Comparison of ENCODE assay signal across 8 cellular contexts in the genomic region with DNA sequence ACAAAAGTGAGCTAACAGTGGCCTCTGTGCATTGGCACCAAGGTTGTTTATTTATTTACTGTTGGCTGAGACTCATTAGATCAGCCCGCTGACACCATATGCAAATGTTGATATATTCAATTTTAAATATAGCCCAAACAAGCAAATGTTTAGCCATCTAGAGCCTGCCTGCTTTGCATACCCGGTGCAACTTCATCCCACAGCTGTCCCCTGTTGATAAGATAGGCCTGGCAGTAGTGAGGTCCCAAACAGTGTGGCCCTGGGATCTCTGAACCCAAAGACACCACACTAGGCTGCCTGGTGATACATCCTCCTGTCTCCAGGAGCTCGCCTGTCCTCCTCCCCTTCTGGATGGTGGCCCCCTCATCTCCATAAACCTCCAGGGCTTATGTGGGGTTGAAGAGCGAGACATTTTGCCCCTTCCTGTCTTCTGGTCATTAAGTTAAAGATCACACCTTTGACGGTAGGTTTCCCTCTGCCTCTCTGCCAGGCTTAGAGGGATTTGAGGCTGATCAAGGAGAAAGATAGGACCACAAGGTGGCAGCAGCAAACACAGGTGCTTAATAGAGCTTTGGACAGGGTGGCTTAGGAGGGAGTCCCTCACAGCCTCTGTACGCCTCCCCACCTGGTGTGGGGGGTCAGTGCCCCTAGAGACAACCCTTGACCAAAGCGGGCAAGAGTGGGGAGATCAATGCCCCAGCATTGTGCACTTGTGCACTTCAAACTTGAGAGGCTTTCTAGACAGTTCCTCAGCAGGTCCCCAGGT. TPM values are rescaled to one million over a fixed set of nuclear protein-coding genes. Genes with fewer than 3 reads are reported as not detected.
DNase-seq lines count a peak whose midpoint lies in the region; ATAC-seq lines count a peak whose summit lies in the region.

No MANE protein-coding gene starts in this region.

- DNase-seq in GM03348 (ENCODE audit: low spot score) (peak; percentile 19), NCI-H69 (lab: John Stamatoyannopoulos, UW) (peak; percentile 61), amniotic epithelial cell (ENCODE audit: low read depth) (peak; percentile 24), lung microvascular endothelial cell (ENCODE audit: low read depth in 2 of 2) (peak; percentile 43 to 66), NCI-H2171 treated with DMSO at 0.1 percent for 48 hours (lab: John Stamatoyannopoulos, UW) (no peak), ecto neural progenitor cell (ENCODE audit: low spot score) (no peak)

- ATAC-seq in GM21576 (IDR thresholded peaks at IDR 0.05; ENCODE audit: unreplicated experiment) = peak; percentile 50
- ATAC-seq in HG02884 (IDR thresholded peaks at IDR 0.05; ENCODE audit: unreplicated experiment) = no peak

RNA-seq across cellular contexts. Expression of gene MYO5B, which starts 23.7 kb away (rescaled TPM):
- under 0.01 and 0.87 TPM in 2 replicates for total RNA-seq in lung microvascular endothelial cell

RNA-seq across cellular contexts. Expression of gene CFAP53, which starts 47.7 kb away (rescaled TPM):
- 0.20 and 0.22 TPM in 2 replicates for total RNA-seq in lung microvascular endothelial cell

Comparison
In these comparisons a context has a peak if more than half of its experiments do, and no peak if none do; other contexts are left out.
1. DNase-seq: peak in GM03348 (single experiment), NCI-H69 (single experiment), amniotic epithelial cell (single experiment) and lung microvascular endothelial cell (2 of 2); none in NCI-H2171 treated with DMSO at 0.1 percent for 48 hours (single experiment) and ecto neural progenitor cell (single experiment).